ENCODE assay signal across 19 cellular contexts in the genomic region with DNA sequence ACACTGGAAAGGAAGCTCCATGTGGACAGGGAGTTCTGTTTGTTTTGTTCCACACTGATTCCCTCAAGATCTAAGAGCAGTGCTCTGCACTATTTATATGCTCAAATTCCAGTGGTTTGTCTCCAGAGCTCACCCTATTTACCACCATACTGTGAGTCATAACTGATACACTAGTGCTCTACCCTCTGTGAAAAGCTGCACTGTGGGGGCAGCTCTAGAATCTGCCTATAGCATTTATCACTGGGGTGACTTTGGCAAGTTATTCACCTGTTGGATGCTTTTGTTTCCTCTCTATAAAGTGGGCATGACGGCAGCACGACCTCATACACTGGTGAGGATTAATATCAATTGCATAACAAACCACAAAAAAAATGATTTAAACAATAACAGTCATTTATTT.
DNase-seq lines count a peak whose midpoint lies in the region; ATAC-seq, FAIRE-seq and TF ChIP-seq lines count a peak whose summit lies in the region.
"Had no signal": no experiment of that assay in that cellular context is flagged by ENCODE, and none has a peak within 500 bp of the region (broad histone marks: within the 10 kb centered on the region; RNA-seq: fewer than 3 reads in every experiment).

No MANE protein-coding gene starts in this region.

- TF ChIP-seq CTCF in epithelial cell of esophagus (IDR thresholded peaks at IDR 0.05; ENCODE audit: insufficient read depth, low read depth, low read length, missing control alignments): no peak
- no peak for TF ChIP-seq CTCF in mesothelial cell of epicardium (IDR thresholded peaks at IDR 0.05; ENCODE audit: unreplicated experiment)

- FAIRE-seq in RCC 7860 (lab: Jason Lieb, UNC): no peak
- FAIRE-seq: kidney had no signal

- peaks cover 28% of the 10 kb centered on the region for H3K4me1 Mint-ChIP-seq in mesothelial cell of epicardium
- H3K4me1 Mint-ChIP-seq in T-cell: no peaks in the 10 kb centered on the region
- H3K4me1 Mint-ChIP-seq: activated CD4-positive, alpha-beta T cell treated with anti-CD3 and anti-CD28 coated beads, Interleukin-2, amount 10 ng/mL, durations not matched to agents 7 days and 5 days had no signal

- H3K4me3 Mint-ChIP-seq in mesothelial cell of epicardium: no peak overlapping the region
- no peak overlapping the region for H3K4me3 Mint-ChIP-seq in T-cell
- H3K4me3 Mint-ChIP-seq: activated CD4-positive, alpha-beta T cell treated with anti-CD3 and anti-CD28 coated beads, Interleukin-2, amount 10 ng/mL, durations not matched to agents 7 days and 5 days; T-helper 1 cell treated with Interleukin-12 subunit alpha and Interleukin-12 subunit beta and Interleukin-4 antibody, amounts not matched to agents 30 μg/mL and 1 μg/mL, for 36 hours had no signal

- H3K27ac Mint-ChIP-seq in mesothelial cell of epicardium (peak overlapping the region; percentile 12), T-cell (no peak overlapping the region)
- H3K27ac Mint-ChIP-seq: activated CD4-positive, alpha-beta T cell treated with anti-CD3 and anti-CD28 coated beads, Interleukin-2, amount 10 ng/mL, durations not matched to agents 7 days and 5 days; T-helper 1 cell treated with Interleukin-12 subunit alpha and Interleukin-12 subunit beta and Interleukin-4 antibody, amounts not matched to agents 30 μg/mL and 1 μg/mL, for 36 hours had no signal

- DNase-seq in EH (ENCODE audit: low read depth) (peak; percentile 79), RCC 7860 (ENCODE audit: low spot score) (peak; percentile 57), epithelial cell of esophagus (ENCODE audit: low read depth) (peak; percentile 50), mesothelial cell of epicardium (ENCODE audit: low spot score in 2 of 2, unreplicated experiment in 2 of 2) (no peak), HuH-7.5 (ENCODE audit: low spot score) (no peak), T-cell (no peak)
- DNase-seq: activated CD4-positive, alpha-beta T cell treated with anti-CD3 and anti-CD28 coated beads, Interleukin-2, amount 10 ng/mL, durations not matched to agents 7 days and 5 days; DMS53; Karpas-422; kidney; NCI-H187; NCI-H526; Peyer's patch; posterior cingulate gyrus had no signal

- H3K36me3 Mint-ChIP-seq in mesothelial cell of epicardium (no peaks in the 10 kb centered on the region), T-cell (no peaks in the 10 kb centered on the region)

- CTCF ChIA-PET in T-cell (lab: Charles Lee): no interaction called here

- ATAC-seq in GM21447 (IDR thresholded peaks at IDR 0.05; ENCODE audit: unreplicated experiment) (no peak), GM19324 (IDR thresholded peaks at IDR 0.05; ENCODE audit: low FRiP score, unreplicated experiment) (no peak), T-cell (replicated peaks in 1 of 4) (no peak)

- POLR2A ChIA-PET in T-cell (lab: Charles Lee): no interaction called here

- H3K27me3 Mint-ChIP-seq in mesothelial cell of epicardium (ENCODE audit: low read depth) (no peaks in the 10 kb centered on the region), T-cell (no peaks in the 10 kb centered on the region)
- H3K27me3 Mint-ChIP-seq: activated CD4-positive, alpha-beta T cell treated with anti-CD3 and anti-CD28 coated beads, Interleukin-2, amount 10 ng/mL, durations not matched to agents 7 days and 5 days had no signal

- H3K9me3 Mint-ChIP-seq in mesothelial cell of epicardium: no peaks in the 10 kb centered on the region
- peaks cover 0 to 9% (median 4%) of the 10 kb centered on the region in 3 donors for H3K9me3 Mint-ChIP-seq in T-cell

- H3K4me3 ChIP-seq in epithelial cell of esophagus (ENCODE audit: low read length): no peak overlapping the region
- H3K4me3 ChIP-seq: ascending aorta, Peyer's patch, thoracic aorta had no signal

Comparison
In these comparisons a context has a peak if more than half of its experiments do, and no peak if none do; other contexts are left out.
1. DNase-seq: peak in EH (single experiment), RCC 7860 (single experiment) and epithelial cell of esophagus (single experiment); none in mesothelial cell of epicardium (0 of 2), HuH-7.5 (single experiment) and T-cell (0 of 34).